ENCODE assay signal across 1 cellular context in the genomic region with DNA sequence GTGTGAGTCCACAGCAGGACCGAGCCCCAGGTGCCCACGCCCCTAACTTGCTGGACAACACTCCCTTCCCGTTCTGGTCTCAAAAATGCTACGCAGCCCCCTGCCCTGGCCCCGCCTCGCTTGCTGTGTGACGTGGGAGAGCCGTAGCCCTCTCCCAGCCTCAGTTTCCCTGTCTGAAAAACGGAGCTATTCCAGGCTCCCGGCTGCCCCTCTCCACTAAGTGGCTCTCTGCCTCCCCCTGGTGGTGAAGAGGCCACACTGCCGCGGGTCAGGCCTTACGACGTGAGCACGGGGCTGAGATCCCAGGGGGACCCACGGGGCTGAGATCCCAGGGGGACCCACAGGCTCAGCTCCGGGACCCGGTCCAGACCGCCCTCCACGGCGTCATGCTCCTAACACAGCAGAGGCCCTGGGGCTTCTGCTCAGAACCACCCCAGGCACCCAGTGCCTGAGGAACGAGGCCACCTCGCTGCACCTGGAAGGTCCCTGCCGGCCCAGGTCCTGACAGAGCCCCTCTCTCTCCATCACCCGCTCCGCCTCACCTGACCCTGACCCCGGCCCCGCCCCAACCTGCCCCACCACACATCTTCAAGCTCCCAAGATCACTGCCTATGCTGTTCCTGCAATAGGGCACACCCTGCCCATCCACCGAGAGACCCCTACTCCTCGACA.
TF ChIP-seq lines count a peak whose summit lies in the region.

No MANE protein-coding gene starts in this region.

TF ChIP-seq in GM23338, 12 proteins besides CTCF, POLR2A, EP300 and RAD21:
- TF ChIP-seq, protein P1, sequence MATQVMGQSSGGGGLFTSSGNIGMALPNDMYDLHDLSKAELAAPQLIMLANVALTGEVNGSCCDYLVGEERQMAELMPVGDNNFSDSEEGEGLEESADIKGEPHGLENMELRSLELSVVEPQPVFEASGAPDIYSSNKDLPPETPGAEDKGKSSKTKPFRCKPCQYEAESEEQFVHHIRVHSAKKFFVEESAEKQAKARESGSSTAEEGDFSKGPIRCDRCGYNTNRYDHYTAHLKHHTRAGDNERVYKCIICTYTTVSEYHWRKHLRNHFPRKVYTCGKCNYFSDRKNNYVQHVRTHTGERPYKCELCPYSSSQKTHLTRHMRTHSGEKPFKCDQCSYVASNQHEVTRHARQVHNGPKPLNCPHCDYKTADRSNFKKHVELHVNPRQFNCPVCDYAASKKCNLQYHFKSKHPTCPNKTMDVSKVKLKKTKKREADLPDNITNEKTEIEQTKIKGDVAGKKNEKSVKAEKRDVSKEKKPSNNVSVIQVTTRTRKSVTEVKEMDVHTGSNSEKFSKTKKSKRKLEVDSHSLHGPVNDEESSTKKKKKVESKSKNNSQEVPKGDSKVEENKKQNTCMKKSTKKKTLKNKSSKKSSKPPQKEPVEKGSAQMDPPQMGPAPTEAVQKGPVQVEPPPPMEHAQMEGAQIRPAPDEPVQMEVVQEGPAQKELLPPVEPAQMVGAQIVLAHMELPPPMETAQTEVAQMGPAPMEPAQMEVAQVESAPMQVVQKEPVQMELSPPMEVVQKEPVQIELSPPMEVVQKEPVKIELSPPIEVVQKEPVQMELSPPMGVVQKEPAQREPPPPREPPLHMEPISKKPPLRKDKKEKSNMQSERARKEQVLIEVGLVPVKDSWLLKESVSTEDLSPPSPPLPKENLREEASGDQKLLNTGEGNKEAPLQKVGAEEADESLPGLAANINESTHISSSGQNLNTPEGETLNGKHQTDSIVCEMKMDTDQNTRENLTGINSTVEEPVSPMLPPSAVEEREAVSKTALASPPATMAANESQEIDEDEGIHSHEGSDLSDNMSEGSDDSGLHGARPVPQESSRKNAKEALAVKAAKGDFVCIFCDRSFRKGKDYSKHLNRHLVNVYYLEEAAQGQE (IDR thresholded peaks at IDR 0.05; ENCODE audit: unreplicated experiment): no peak
- TF ChIP-seq CREB1 (CRISPR knock-in tag; IDR thresholded peaks at IDR 0.05; ENCODE audit: low read depth): peak; percentile 36; the same call in 1 of the 2 replicates
